In the genomic region with DNA sequence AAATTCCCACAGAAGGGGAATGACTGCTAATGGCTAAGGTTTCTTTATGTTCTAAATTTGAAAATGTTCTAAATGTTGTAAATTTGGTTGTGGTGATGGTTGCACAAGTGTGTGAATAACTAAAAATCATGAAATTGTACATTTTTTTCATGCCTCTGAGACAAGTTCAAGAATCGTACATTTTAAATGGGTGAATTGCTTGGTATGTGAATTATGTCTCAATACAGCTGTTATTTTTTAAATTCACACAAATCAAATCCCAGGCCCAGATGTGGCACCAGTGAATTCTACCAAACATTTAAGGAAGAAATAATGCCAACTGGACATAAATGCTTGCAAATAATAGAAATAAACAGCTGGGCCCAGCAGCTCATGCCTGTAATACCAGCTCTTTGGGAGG, we compare ENCODE assay signal across 25 cellular contexts.
"Had no signal": no experiment of that assay in that cellular context is flagged by ENCODE, and none has a peak within 500 bp of the region (broad histone marks: within the 10 kb centered on the region; RNA-seq: fewer than 3 reads in every experiment).

No MANE protein-coding gene starts in this region.

- H3K79me2 ChIP-seq: hepatocyte had no signal

- H3K27ac Mint-ChIP-seq: mesothelial cell of epicardium; naive thymus-derived CD4-positive, alpha-beta T cell; natural killer cell treated with Interleukin-12 subunit alpha and Interleukin-12 subunit beta and Interleukin-15 and Interleukin-18, amount 100 ng/mL, for 72 hours; stimulated activated effector memory CD8-positive, alpha-beta T cell treated with anti-CD3 and anti-CD28 coated beads, Interleukin-12 subunit alpha, Interleukin-12 subunit beta, amount 100 ng/mL, for 72 hours; stimulated activated naive CD8-positive, alpha-beta T cell treated with anti-CD3 and anti-CD28 coated beads, Interleukin-15, Interleukin-2, amounts not matched to agents 100 ng/mL and 50 ng/mL, for 24 hours had no signal

- DNase-seq: islet precursor cell; left ventricle myocardium inferior; mesendoderm; naive thymus-derived CD4-positive, alpha-beta T cell; ovary; posterior cingulate gyrus; retina; right cardiac atrium; small intestine; spleen; stimulated activated CD4-positive, alpha-beta T cell treated with anti-CD3 and anti-CD28 coated beads, Interleukin-4, amount 100 ng/mL, for 24 hours; stimulated activated naive CD4-positive, alpha-beta T cell; tibial artery; trophoblast cell had no signal

- H3K4me3 Mint-ChIP-seq: mesothelial cell of epicardium; naive thymus-derived CD4-positive, alpha-beta T cell; natural killer cell treated with Interleukin-12 subunit alpha and Interleukin-12 subunit beta and Interleukin-15 and Interleukin-18, amount 100 ng/mL, for 72 hours; stimulated activated effector memory CD8-positive, alpha-beta T cell treated with anti-CD3 and anti-CD28 coated beads, Interleukin-12 subunit alpha, Interleukin-12 subunit beta, amount 100 ng/mL, for 72 hours; stimulated activated naive CD8-positive, alpha-beta T cell treated with anti-CD3 and anti-CD28 coated beads, Interleukin-15, Interleukin-2, amounts not matched to agents 100 ng/mL and 50 ng/mL, for 24 hours had no signal

- ATAC-seq: naive thymus-derived CD4-positive, alpha-beta T cell; natural killer cell treated with Interleukin-12 subunit alpha and Interleukin-12 subunit beta and Interleukin-15 and Interleukin-18, amount 100 ng/mL, for 72 hours; right cardiac atrium; sciatic nerve; stimulated activated effector memory CD8-positive, alpha-beta T cell treated with anti-CD3 and anti-CD28 coated beads, Interleukin-12 subunit alpha, Interleukin-12 subunit beta, amount 100 ng/mL, for 72 hours; upper lobe of right lung had no signal

- H3K36me3 ChIP-seq: left ventricle myocardium inferior, ovary, prostate gland, spleen, suprapubic skin, thoracic aorta, tibial artery, upper lobe of right lung had no signal

- H3K27me3 ChIP-seq: hepatocyte, ovary had no signal

- H3K27ac ChIP-seq: hepatocyte, left ventricle myocardium inferior, ovary, prostate gland, spleen, suprapubic skin, thoracic aorta, tibial artery, upper lobe of right lung had no signal

- H2AFZ ChIP-seq: hepatocyte had no signal

- H3K4me1 ChIP-seq: prostate gland had no signal

- H3K4me3 ChIP-seq: hepatocyte, left ventricle myocardium inferior, lung, ovary, prostate gland, spleen, suprapubic skin, thoracic aorta, tibial artery, upper lobe of right lung had no signal

- H3K9me3 ChIP-seq: left ventricle myocardium inferior, ovary, prostate gland, spleen, suprapubic skin, thoracic aorta, tibial artery, upper lobe of right lung had no signal

- H3K36me3 Mint-ChIP-seq: mesothelial cell of epicardium; naive thymus-derived CD4-positive, alpha-beta T cell; natural killer cell treated with Interleukin-12 subunit alpha and Interleukin-12 subunit beta and Interleukin-15 and Interleukin-18, amount 100 ng/mL, for 72 hours; stimulated activated effector memory CD8-positive, alpha-beta T cell treated with anti-CD3 and anti-CD28 coated beads, Interleukin-12 subunit alpha, Interleukin-12 subunit beta, amount 100 ng/mL, for 72 hours had no signal

- H3K9me3 Mint-ChIP-seq: mesothelial cell of epicardium; naive thymus-derived CD4-positive, alpha-beta T cell; natural killer cell treated with Interleukin-12 subunit alpha and Interleukin-12 subunit beta and Interleukin-15 and Interleukin-18, amount 100 ng/mL, for 72 hours; stimulated activated effector memory CD8-positive, alpha-beta T cell treated with anti-CD3 and anti-CD28 coated beads, Interleukin-12 subunit alpha, Interleukin-12 subunit beta, amount 100 ng/mL, for 72 hours; stimulated activated naive CD8-positive, alpha-beta T cell treated with anti-CD3 and anti-CD28 coated beads, Interleukin-15, Interleukin-2, amounts not matched to agents 100 ng/mL and 50 ng/mL, for 24 hours had no signal

- H3K4me2 ChIP-seq: hepatocyte had no signal
